In the genomic region with DNA sequence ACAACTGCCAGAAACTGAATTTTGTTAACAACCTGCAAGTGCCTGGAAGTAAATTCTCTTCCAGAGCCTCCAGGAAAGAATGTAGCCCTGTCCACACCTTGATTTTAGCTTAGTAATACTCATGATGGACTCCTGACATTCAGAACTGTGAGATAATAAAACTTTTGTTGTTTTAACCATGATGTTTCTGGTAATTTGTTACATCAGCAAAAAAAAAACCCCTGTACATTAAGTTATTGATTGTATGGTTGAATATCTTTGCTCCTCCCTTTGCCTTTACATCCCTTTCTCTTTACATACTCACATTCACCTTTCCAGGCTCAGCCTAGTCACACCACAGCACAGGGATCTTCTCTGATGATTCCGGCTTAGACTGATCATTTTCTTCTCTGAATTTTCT, we compare ENCODE assay signal across 23 cellular contexts.
DNase-seq lines count a peak whose midpoint lies in the region; ATAC-seq, FAIRE-seq and TF ChIP-seq lines count a peak whose summit lies in the region.
"Had no signal": no experiment of that assay in that cellular context is flagged by ENCODE, and none has a peak within 500 bp of the region (broad histone marks: within the 10 kb centered on the region; RNA-seq: fewer than 3 reads in every experiment).

No MANE protein-coding gene starts in this region.

- H3K79me2 ChIP-seq in K562 (ENCODE audit: control insufficient read depth, insufficient read depth, low read length), result no peaks in the 10 kb centered on the region

- no peaks in the 10 kb centered on the region for H3K27me3 ChIP-seq in K562 (ENCODE audit: control insufficient read depth in 2 of 2, insufficient read depth in 2 of 2, low read length in 2 of 2)
- H3K27me3 ChIP-seq: BLaER1 treated with 17β-estradiol and CSF1 and Interleukin-3, amounts not matched to agents 10 nM and 100 nM had no signal

- CTCF ChIA-PET in A549 (lab: Yijun Ruan, JAX) (no interaction called here), K562 (lab: Yijun Ruan, JAX; ENCODE audit: low intra/inter-chr PET ratio) (no interaction called here)

- in situ Hi-C loops in K562 (cut with MboI), result no loop called here

- POLR2A ChIA-PET in A549 (lab: Yijun Ruan, JAX), result no interaction called here
- POLR2A ChIA-PET in K562 (lab: Yijun Ruan, JAX), result no interaction called here

- H3K27ac Mint-ChIP-seq in type B pancreatic cell (peak overlapping the region; percentile 36), T-helper 17 cell (no peak overlapping the region)
- H3K27ac Mint-ChIP-seq: B cell; CD4-positive, alpha-beta T cell; CD8-positive, alpha-beta T cell had no signal

- H3K9me1 ChIP-seq in K562 (ENCODE audit: control insufficient read depth, insufficient read depth, low read length), result no peaks in the 10 kb centered on the region

- no peak for TF ChIP-seq POLR2A in A549 (IDR thresholded peaks at IDR 0.05; ENCODE audit: low read length)
- no peak for TF ChIP-seq POLR2A in K562 (conservative IDR thresholded peaks at IDR 0.05)

- H3K4me1 Mint-ChIP-seq in type B pancreatic cell (ENCODE audit: unreplicated experiment) (no peaks in the 10 kb centered on the region), T-helper 17 cell (no peaks in the 10 kb centered on the region)
- H3K4me1 Mint-ChIP-seq: B cell had no signal

- no peak overlapping the region for H2AFZ ChIP-seq in K562 (ENCODE audit: low read depth, low read length)

- H4K20me1 ChIP-seq in K562 (replicated peaks; ENCODE audit: control insufficient read depth, insufficient read depth, low read length), result no peaks in the 10 kb centered on the region
- H4K20me1 ChIP-seq: BLaER1 treated with 17β-estradiol and CSF1 and Interleukin-3, amounts not matched to agents 10 nM and 100 nM had no signal

- intact Hi-C loops in K562 (cut with micrococcal nuclease), result no loop called here

- no peak for TF ChIP-seq RAD21 in A549 (conservative IDR thresholded peaks at IDR 0.05 in 1 of 2, IDR thresholded peaks at IDR 0.05 in 1 of 2)
- TF ChIP-seq RAD21 in K562 (CRISPR knock-in tag; conservative IDR thresholded peaks at IDR 0.05 in 1 of 2, IDR thresholded peaks at IDR 0.05 in 1 of 2), result no peak

- WGBS in A549 (ENCODE audit: missing lambda C conversion rate), result 44% methylated on average over 1 of the region's 1 CpG
- WGBS in K562 (ENCODE audit: insufficient coverage, low coverage, missing lambda C conversion rate), result 0% methylated on average over 1 of the region's 1 CpG

- TF ChIP-seq CTCF in A549 (IDR thresholded peaks at IDR 0.05), result no peak
- no peak for TF ChIP-seq CTCF in K562 (IDR thresholded peaks at IDR 0.05 in 2 of 3, conservative IDR thresholded peaks at IDR 0.05 in 1 of 3; ENCODE audit: insufficient read depth in 2 of 3, low read depth in 1 of 3, low read length in 3 of 3)
- TF ChIP-seq CTCF in type B pancreatic cell (conservative IDR thresholded peaks at IDR 0.05), result no peak

- no peak overlapping the region for H3K4me2 ChIP-seq in A549
- no peak overlapping the region for H3K4me2 ChIP-seq in K562 (ENCODE audit: insufficient read depth, low read length)
- H3K4me2 ChIP-seq: BLaER1 treated with 17β-estradiol and CSF1 and Interleukin-3, amounts not matched to agents 10 nM and 100 nM had no signal

- ATAC-seq in A549, result no peak
- ATAC-seq in K562, result no peak
- ATAC-seq in GM21526 (IDR thresholded peaks at IDR 0.05; ENCODE audit: low FRiP score, unreplicated experiment), result no peak
- no peak for ATAC-seq in T-helper 17 cell
- ATAC-seq: CD8-positive, alpha-beta T cell had no signal

- H3K4me1 ChIP-seq in A549, result no peaks in the 10 kb centered on the region
- no peaks in the 10 kb centered on the region for H3K4me1 ChIP-seq in K562 (replicated peaks in 1 of 2; ENCODE audit: control insufficient read depth in 2 of 2, insufficient read depth in 2 of 2, low read length in 2 of 2)
- H3K4me1 ChIP-seq: BLaER1 treated with 17β-estradiol and CSF1 and Interleukin-3, amounts not matched to agents 10 nM and 100 nM; Caco-2 had no signal

- FAIRE-seq in A549 (lab: Jason Lieb, UNC), result no peak
- no peak for FAIRE-seq in K562 (lab: Jason Lieb, UNC)
- FAIRE-seq: A204.1, D721Med, G401.6, GM12891, GM19239 had no signal

- no peak for TF ChIP-seq EP300 in A549 (IDR thresholded peaks at IDR 0.05)
- no peak for TF ChIP-seq EP300 in K562 (IDR thresholded peaks at IDR 0.05; ENCODE audit: low read length)

- H3K9ac ChIP-seq in K562 (ENCODE audit: insufficient read depth in 1 of 2, low read depth in 2 of 2, low read length in 2 of 2), result no peak overlapping the region
- H3K9ac ChIP-seq: BLaER1 treated with 17β-estradiol and CSF1 and Interleukin-3, amounts not matched to agents 10 nM and 100 nM had no signal

- H3K4me3 ChIP-seq in A549, result no peak overlapping the region
- no peak overlapping the region for H3K4me3 ChIP-seq in K562
- H3K4me3 ChIP-seq: BLaER1 treated with 17β-estradiol and CSF1 and Interleukin-3, amounts not matched to agents 10 nM and 100 nM had no signal

- H3K27ac ChIP-seq in A549, result no peak overlapping the region
- H3K27ac ChIP-seq in K562 (ENCODE audit: extremely low read depth, low read depth, low read length), result no peak overlapping the region
- H3K27ac ChIP-seq: BLaER1 treated with 17β-estradiol and CSF1 and Interleukin-3, amounts not matched to agents 10 nM and 100 nM; C4-2B had no signal

- H3K27me3 Mint-ChIP-seq in type B pancreatic cell (no peaks in the 10 kb centered on the region), T-helper 17 cell (no peaks in the 10 kb centered on the region)
- H3K27me3 Mint-ChIP-seq: B cell; CD4-positive, alpha-beta T cell had no signal

- H3K9me3 ChIP-seq in A549 (no peaks in the 10 kb centered on the region), K562 (replicated peaks; ENCODE audit: control insufficient read depth, insufficient read depth, low read depth, low read length) (peaks cover 3% of the 10 kb centered on the region; the same call in 1 of the 2 replicates), T-helper 17 cell (ENCODE audit: control insufficient read depth, low read length, poor library complexity, severe bottlenecking) (no peaks in the 10 kb centered on the region)

- H3K36me3 ChIP-seq in K562 (ENCODE audit: control insufficient read depth, insufficient read depth, low read length), result no peaks in the 10 kb centered on the region
- H3K36me3 ChIP-seq: BLaER1 treated with 17β-estradiol and CSF1 and Interleukin-3, amounts not matched to agents 10 nM and 100 nM had no signal

- no TSS peak for BruUV-seq in K562 (replicated peaks; lab: Mats Ljungman, UMichigan)

- H3K36me3 Mint-ChIP-seq in type B pancreatic cell (no peaks in the 10 kb centered on the region), T-helper 17 cell (ENCODE audit: low read depth) (no peaks in the 10 kb centered on the region)
- H3K36me3 Mint-ChIP-seq: CD8-positive, alpha-beta T cell had no signal

- DNase-seq in A549 (ENCODE audit: low read depth in 1 of 2, low spot score in 1 of 2) (no peak), HuH-7 (ENCODE audit: low spot score) (peak; percentile 0), K562 (ENCODE audit: extremely low read depth in 1 of 4, low spot score in 3 of 4) (no peak), type B pancreatic cell (ENCODE audit: extremely low spot score, unreplicated experiment) (no peak), T-helper 17 cell (no peak), epidermal melanocyte (ENCODE audit: insufficient read length, low spot score) (no peak)
- DNase-seq: 8988T; AML-193; Caco-2; Calu3; CD4-positive, alpha-beta T cell; CD8-positive, alpha-beta T cell; DMS79 treated with DMSO at 0.1 percent for 48 hours; GF-D8 had no signal

- peaks cover 4% of the 10 kb centered on the region for H3K9me3 Mint-ChIP-seq in type B pancreatic cell

- H3K4me3 Mint-ChIP-seq in type B pancreatic cell (no peak overlapping the region), T-helper 17 cell (no peak overlapping the region)
- H3K4me3 Mint-ChIP-seq: B cell; CD4-positive, alpha-beta T cell; CD8-positive, alpha-beta T cell had no signal

TF ChIP-seq in A549, 52 proteins besides CTCF, POLR2A, EP300 and RAD21 (continues in another document):
- TF ChIP-seq MAFK (IDR thresholded peaks at IDR 0.05; ENCODE audit: partially characterized antibody), result peak; percentile 68
- TF ChIP-seq EHF (CRISPR knock-in tag; IDR thresholded peaks at IDR 0.05), result no peak

TF ChIP-seq in K562, 482 proteins besides CTCF, POLR2A, EP300 and RAD21 (continues in another document):
- TF ChIP-seq MAFF (IDR thresholded peaks at IDR 0.05; ENCODE audit: low read length) (peak; percentile 12; the same call in 1 of the 2 replicates), MAFG (tag; conservative IDR thresholded peaks at IDR 0.05) (peak; percentile 30; the same call in 1 of the 2 replicates), ZNF316 (IDR thresholded peaks at IDR 0.05) (peak; percentile 68), HNRNPUL1 (IDR thresholded peaks at IDR 0.05; ENCODE audit: low read length) (no peak), FOXJ3 (CRISPR knock-in tag; IDR thresholded peaks at IDR 0.05) (no peak), TOE1 (IDR thresholded peaks at IDR 0.05; ENCODE audit: borderline replicate concordance) (no peak), TOE1 (CRISPR knock-in tag; IDR thresholded peaks at IDR 0.05; ENCODE audit: borderline replicate concordance, low read depth) (no peak), YY1 (IDR thresholded peaks at IDR 0.05; ENCODE audit: borderline replicate concordance in 1 of 3, control insufficient read depth in 1 of 3, extremely low read depth in 1 of 3, insufficient read depth in 3 of 3, insufficient read length in 1 of 3, insufficient replicate concordance in 2 of 3, low read depth in 1 of 3, low read length in 2 of 3) (no peak), ZFP36 (IDR thresholded peaks at IDR 0.05; ENCODE audit: low read depth, low read length, partially characterized antibody) (no peak)
- TF ChIP-seq, protein P1, sequence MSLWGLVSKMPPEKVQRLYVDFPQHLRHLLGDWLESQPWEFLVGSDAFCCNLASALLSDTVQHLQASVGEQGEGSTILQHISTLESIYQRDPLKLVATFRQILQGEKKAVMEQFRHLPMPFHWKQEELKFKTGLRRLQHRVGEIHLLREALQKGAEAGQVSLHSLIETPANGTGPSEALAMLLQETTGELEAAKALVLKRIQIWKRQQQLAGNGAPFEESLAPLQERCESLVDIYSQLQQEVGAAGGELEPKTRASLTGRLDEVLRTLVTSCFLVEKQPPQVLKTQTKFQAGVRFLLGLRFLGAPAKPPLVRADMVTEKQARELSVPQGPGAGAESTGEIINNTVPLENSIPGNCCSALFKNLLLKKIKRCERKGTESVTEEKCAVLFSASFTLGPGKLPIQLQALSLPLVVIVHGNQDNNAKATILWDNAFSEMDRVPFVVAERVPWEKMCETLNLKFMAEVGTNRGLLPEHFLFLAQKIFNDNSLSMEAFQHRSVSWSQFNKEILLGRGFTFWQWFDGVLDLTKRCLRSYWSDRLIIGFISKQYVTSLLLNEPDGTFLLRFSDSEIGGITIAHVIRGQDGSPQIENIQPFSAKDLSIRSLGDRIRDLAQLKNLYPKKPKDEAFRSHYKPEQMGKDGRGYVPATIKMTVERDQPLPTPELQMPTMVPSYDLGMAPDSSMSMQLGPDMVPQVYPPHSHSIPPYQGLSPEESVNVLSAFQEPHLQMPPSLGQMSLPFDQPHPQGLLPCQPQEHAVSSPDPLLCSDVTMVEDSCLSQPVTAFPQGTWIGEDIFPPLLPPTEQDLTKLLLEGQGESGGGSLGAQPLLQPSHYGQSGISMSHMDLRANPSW (CRISPR knock-in tag; IDR thresholded peaks at IDR 0.05), result no peak

Comparison
In these comparisons a context has a peak if more than half of its experiments do, and no peak if none do; other contexts are left out.
1. Of the 35 proteins assayed by ChIP-seq in both K562 and A549: peak only in K562: none; only in A549: MAFK; in both: none; in neither: 34.